8 cellular contexts compared by ENCODE assay signal in the genomic region with DNA sequence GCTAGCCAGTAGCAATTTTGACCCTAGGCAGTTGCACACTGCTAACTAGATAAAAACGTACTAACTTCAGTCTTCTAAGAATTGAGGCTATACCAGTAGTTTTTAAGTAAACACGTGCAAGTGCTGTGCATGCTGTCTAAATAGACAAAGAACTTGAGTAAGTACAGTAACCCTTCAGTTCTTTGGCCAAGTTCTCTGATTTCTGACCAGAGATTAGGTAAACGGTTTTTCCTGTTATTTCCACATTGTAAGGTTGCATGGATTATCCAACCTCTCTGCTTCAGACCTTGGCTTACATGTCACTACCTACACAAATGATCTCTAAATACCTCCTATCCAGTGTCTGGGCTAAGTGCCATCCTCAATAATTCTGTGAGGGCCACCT. TPM values are rescaled to one million over a fixed set of nuclear protein-coding genes. Genes with fewer than 3 reads are reported as not detected.
DNase-seq lines count a peak whose midpoint lies in the region; ATAC-seq and TF ChIP-seq lines count a peak whose summit lies in the region.

No MANE protein-coding gene starts in this region.

- no peak for TF ChIP-seq POLR2A in NB4 (IDR thresholded peaks at IDR 0.05; ENCODE audit: extremely low read depth, insufficient read length)

- H3K9me3 ChIP-seq in CD4-positive, CD25-positive, alpha-beta regulatory T cell (ENCODE audit: control insufficient read depth in 2 of 2, low read length in 2 of 2) = no peaks in the 10 kb centered on the region
- no peaks in the 10 kb centered on the region for H3K9me3 ChIP-seq in effector memory CD4-positive, alpha-beta T cell (ENCODE audit: control insufficient read depth, low read length)

- ATAC-seq in CD4-positive, CD25-positive, alpha-beta regulatory T cell (ENCODE audit: low read depth in 2 of 2) = no peak
- no peak for ATAC-seq in GM18907 (IDR thresholded peaks at IDR 0.05; ENCODE audit: unreplicated experiment)
- no peak for ATAC-seq in GM19467 (IDR thresholded peaks at IDR 0.05; ENCODE audit: unreplicated experiment)

- no peak for TF ChIP-seq CTCF in NB4 (IDR thresholded peaks at IDR 0.05; ENCODE audit: low read depth, low read length)
- TF ChIP-seq CTCF in neural crest cell (conservative IDR thresholded peaks at IDR 0.05) = no peak

- no peak for DNase-seq in CD4-positive, CD25-positive, alpha-beta regulatory T cell
- DNase-seq in NB4 (ENCODE audit: low read depth) = no peak
- no peak for DNase-seq in effector memory CD4-positive, alpha-beta T cell
- DNase-seq in neural crest cell (ENCODE audit: low read depth, low spot score) = no peak
- DNase-seq in NK-92 treated with Interleukin-12 subunit alpha and Interleukin-12 subunit beta, amount 100 ng/mL, for 24 hours (lab: John Stamatoyannopoulos, UW) = no peak
- no peak for DNase-seq in SW480 (ENCODE audit: low spot score)

- H3K4me1 ChIP-seq in CD4-positive, CD25-positive, alpha-beta regulatory T cell (ENCODE audit: control insufficient read depth, insufficient read depth, low read length, poor library complexity, severe bottlenecking) = peaks cover 23% of the 10 kb centered on the region
- H3K4me1 ChIP-seq in effector memory CD4-positive, alpha-beta T cell (ENCODE audit: control insufficient read depth, insufficient read depth, low read length, poor library complexity, severe bottlenecking) = peaks cover 21% of the 10 kb centered on the region

- H3K27ac Mint-ChIP-seq in CD4-positive, CD25-positive, alpha-beta regulatory T cell = peak overlapping the region in 2 of 3 donors; percentile 67 to 96
- peak overlapping the region; percentile 46 for H3K27ac Mint-ChIP-seq in neural crest cell (ENCODE audit: unreplicated experiment)

- H3K4me3 Mint-ChIP-seq in CD4-positive, CD25-positive, alpha-beta regulatory T cell = peak overlapping the region; percentile 88 to 94 (median 92)
- peak overlapping the region; percentile 93 for H3K4me3 Mint-ChIP-seq in neural crest cell

- peaks cover 9% of the 10 kb centered on the region for H3K36me3 ChIP-seq in CD4-positive, CD25-positive, alpha-beta regulatory T cell (ENCODE audit: control insufficient read depth, insufficient read depth, low read length)
- H3K36me3 ChIP-seq in effector memory CD4-positive, alpha-beta T cell (ENCODE audit: control insufficient read depth, insufficient read depth, low read length) = no peaks in the 10 kb centered on the region

- H3K27me3 ChIP-seq in CD4-positive, CD25-positive, alpha-beta regulatory T cell (ENCODE audit: control insufficient read depth, insufficient read depth, low read length) = no peaks in the 10 kb centered on the region
- H3K27me3 ChIP-seq in effector memory CD4-positive, alpha-beta T cell (replicated peaks; ENCODE audit: control insufficient read depth, insufficient read depth, low read length, poor library complexity, severe bottlenecking) = no peaks in the 10 kb centered on the region

- no peaks in the 10 kb centered on the region for H3K27me3 Mint-ChIP-seq in CD4-positive, CD25-positive, alpha-beta regulatory T cell
- no peaks in the 10 kb centered on the region for H3K27me3 Mint-ChIP-seq in neural crest cell (ENCODE audit: low read depth)

- H3K27ac ChIP-seq in CD4-positive, CD25-positive, alpha-beta regulatory T cell (ENCODE audit: insufficient read depth, low read length, poor library complexity, severe bottlenecking) = peak overlapping the region; percentile 64
- H3K27ac ChIP-seq in effector memory CD4-positive, alpha-beta T cell (ENCODE audit: insufficient read depth, low read length, poor library complexity, severe bottlenecking) = no peak overlapping the region

- H3K4me3 ChIP-seq in CD4-positive, CD25-positive, alpha-beta regulatory T cell (ENCODE audit: low read depth, low read length) = peak overlapping the region; percentile 85
- peak overlapping the region; percentile 63 for H3K4me3 ChIP-seq in NB4 (ENCODE audit: low read depth, low read length)
- peak overlapping the region; percentile 78 for H3K4me3 ChIP-seq in effector memory CD4-positive, alpha-beta T cell (ENCODE audit: insufficient read depth, low read depth, low read length, poor library complexity, severe bottlenecking)

- peaks cover 18 to 35% (median 21%) of the 10 kb centered on the region in 4 donors for H3K4me1 Mint-ChIP-seq in CD4-positive, CD25-positive, alpha-beta regulatory T cell
- H3K4me1 Mint-ChIP-seq in neural crest cell = peaks cover 29% of the 10 kb centered on the region

- H3K36me3 Mint-ChIP-seq in CD4-positive, CD25-positive, alpha-beta regulatory T cell = no peaks in the 10 kb centered on the region
- H3K36me3 Mint-ChIP-seq in neural crest cell (ENCODE audit: low read depth) = no peaks in the 10 kb centered on the region

- no peaks in the 10 kb centered on the region for H3K9me3 Mint-ChIP-seq in CD4-positive, CD25-positive, alpha-beta regulatory T cell
- no peaks in the 10 kb centered on the region for H3K9me3 Mint-ChIP-seq in neural crest cell

RNA-seq across cellular contexts. Expression of a gene that starts 0.9 kb away (rescaled TPM):
- 6.4 TPM for total RNA-seq in CD4-positive, CD25-positive, alpha-beta regulatory T cell
- 1 to 10 TPM; 3.9 to 5.9 (median 4.8) TPM for polyA plus RNA-seq in CD4-positive, CD25-positive, alpha-beta regulatory T cell
- 41.1 and 41.2 TPM in 2 replicates for total RNA-seq in neural crest cell
